Comparison of ENCODE assay signal across 8 cellular contexts in genomic region chr1:12124693-12125421, GRCh38. TPM values are rescaled to one million over a fixed set of nuclear protein-coding genes. Genes with fewer than 3 reads are reported as not detected.
A peak's percentile ranks its signal among the peaks of the same experiment; 100 is the strongest.
DNase-seq lines count a peak whose midpoint lies in the region; ATAC-seq and TF ChIP-seq lines count a peak whose summit lies in the region.

No MANE protein-coding gene starts in this region.

- no peaks in the 10 kb centered on the region for H3K27me3 ChIP-seq in BE2C
- no peaks in the 10 kb centered on the region for H3K27me3 ChIP-seq in H9 (ENCODE audit: insufficient read depth, low read length)
- H3K27me3 ChIP-seq in OCI-LY1 (ENCODE audit: insufficient read depth, low read length): 0 out of 2 replicates have a peak, but pooled peaks cover 5% of the 10 kb centered on the region
- peaks cover 0 to 58% (median 0%) of the 10 kb centered on the region in 4 donors for H3K27me3 ChIP-seq in esophagus squamous epithelium

- no peak overlapping the region for H3K4ac ChIP-seq in H9 (ENCODE audit: low read depth, low read length)

- H3K14ac ChIP-seq in H9 (ENCODE audit: insufficient read depth, low read length): no peak overlapping the region

- H3K9ac ChIP-seq in H9 (ENCODE audit: extremely low read depth, insufficient read length, low read length): no peak overlapping the region
- no peak overlapping the region for H3K9ac ChIP-seq in OCI-LY1 (ENCODE audit: low read length)

- H3K27me3 Mint-ChIP-seq in H9 (ENCODE audit: low read depth): no peaks in the 10 kb centered on the region; the same call in 1 of the 2 replicates
- peaks cover 14% of the 10 kb centered on the region for H3K27me3 Mint-ChIP-seq in nephron (ENCODE audit: low read depth)
- peaks cover 5 to 17% of the 10 kb centered on the region in 2 donors for H3K27me3 Mint-ChIP-seq in stimulated activated naive B cell treated with anti-CD40 and anti-IgM and Interleukin-4, amounts not matched to agents 10 μg/mL and 1 μg/mL and 100 μg/mL, for 72 hours

- H3K4me2 ChIP-seq in H9 (ENCODE audit: insufficient read depth, insufficient read length, low read length): no peak overlapping the region
- no peak overlapping the region for H3K4me2 ChIP-seq in OCI-LY1 (ENCODE audit: low read length)

- H3K27ac Mint-ChIP-seq in H9: peak overlapping the region in 1 of 3 experiments; percentile 34; a peak in 2 of 7 replicates
- no peak overlapping the region for H3K27ac Mint-ChIP-seq in nephron
- peak overlapping the region; percentile 68 for H3K27ac Mint-ChIP-seq in stimulated activated naive B cell treated with anti-CD40 and anti-IgM and Interleukin-4, amounts not matched to agents 10 μg/mL and 1 μg/mL and 100 μg/mL, for 72 hours

- H2BK12ac ChIP-seq in H9 (ENCODE audit: insufficient read length, low read depth, low read length): no peak overlapping the region

- no peak overlapping the region for H3T11ph ChIP-seq in H9 (ENCODE audit: low read length)

- TF ChIP-seq CTCF in BE2C (IDR thresholded peaks at IDR 0.05; ENCODE audit: low read depth, low read length) (peak; percentile 84), H9 (conservative IDR thresholded peaks at IDR 0.05) (peak; percentile 95), OCI-LY1 (IDR thresholded peaks at IDR 0.05; ENCODE audit: low read length) (peak; percentile 82), esophagus squamous epithelium (IDR thresholded peaks at IDR 0.05) (peak; percentile 94 to 99 (median 98)), nephron (IDR thresholded peaks at IDR 0.05; ENCODE audit: unreplicated experiment in 3 of 3) (peak; percentile 95 to 97 (median 96))

- no peak overlapping the region for H2AK5ac ChIP-seq in H9 (ENCODE audit: insufficient read length, low read length)

- H3K79me1 ChIP-seq in H9 (ENCODE audit: insufficient read depth, low read depth, low read length, poor library complexity, severe bottlenecking): no peaks in the 10 kb centered on the region

- H3K23me2 ChIP-seq in H9 (ENCODE audit: insufficient read length, low read depth, low read length, poor library complexity, severe bottlenecking): no peaks in the 10 kb centered on the region

- H3K27ac ChIP-seq in H9 (ENCODE audit: insufficient read length, low read depth, low read length) (no peak overlapping the region), OCI-LY1 (ENCODE audit: low read depth, low read length, poor library complexity, severe bottlenecking) (no peak overlapping the region), esophagus squamous epithelium (peak overlapping the region in 2 of 4 donors; percentile 54 to 64)

- no peak overlapping the region for H3K23ac ChIP-seq in H9 (ENCODE audit: insufficient read length, low read depth, low read length)

- no peaks in the 10 kb centered on the region for H3F3A ChIP-seq in OCI-LY1 (ENCODE audit: insufficient read depth, low read length)

- H3K79me2 ChIP-seq in H9 (ENCODE audit: insufficient read depth, low read length) (no peaks in the 10 kb centered on the region), OCI-LY1 (ENCODE audit: insufficient read depth, low read length) (no peaks in the 10 kb centered on the region)

- H4K20me1 ChIP-seq in H9 (ENCODE audit: control insufficient read depth, insufficient read depth, insufficient read length) (no peaks in the 10 kb centered on the region), OCI-LY1 (ENCODE audit: insufficient read depth, low read length) (no peaks in the 10 kb centered on the region)

- H2BK20ac ChIP-seq in H9 (ENCODE audit: low read depth, low read length, poor library complexity, severe bottlenecking): no peak overlapping the region

- H3K4me3 Mint-ChIP-seq in H9 (no peak overlapping the region), nephron (no peak overlapping the region)
- H3K4me3 Mint-ChIP-seq in stimulated activated naive B cell treated with anti-CD40 and anti-IgM and Interleukin-4, amounts not matched to agents 10 μg/mL and 1 μg/mL and 100 μg/mL, for 72 hours: peak overlapping the region in 1 of 2 donors; percentile 35

- H3K4me1 ChIP-seq in BE2C: no peaks in the 10 kb centered on the region
- no peaks in the 10 kb centered on the region for H3K4me1 ChIP-seq in H9 (ENCODE audit: insufficient read depth, low read length)
- no peaks in the 10 kb centered on the region for H3K4me1 ChIP-seq in OCI-LY1 (ENCODE audit: insufficient read depth, low read length, severe bottlenecking)
- H3K4me1 ChIP-seq in esophagus squamous epithelium: peaks cover 9 to 20% (median 9%) of the 10 kb centered on the region in 3 donors

- no peak overlapping the region for H3K56ac ChIP-seq in H9 (ENCODE audit: insufficient read length, low read depth, low read length)

- H3K9me3 Mint-ChIP-seq in H9: no peaks in the 10 kb centered on the region
- no peaks in the 10 kb centered on the region for H3K9me3 Mint-ChIP-seq in nephron
- H3K9me3 Mint-ChIP-seq in stimulated activated naive B cell treated with anti-CD40 and anti-IgM and Interleukin-4, amounts not matched to agents 10 μg/mL and 1 μg/mL and 100 μg/mL, for 72 hours: no peaks in the 10 kb centered on the region

- H3K4me1 Mint-ChIP-seq in H9 (no peaks in the 10 kb centered on the region), nephron (peaks cover 8% of the 10 kb centered on the region)
- peaks cover 24 to 50% of the 10 kb centered on the region in 2 donors for H3K4me1 Mint-ChIP-seq in stimulated activated naive B cell treated with anti-CD40 and anti-IgM and Interleukin-4, amounts not matched to agents 10 μg/mL and 1 μg/mL and 100 μg/mL, for 72 hours

- H3K36me3 ChIP-seq in BE2C (no peaks in the 10 kb centered on the region), OCI-LY1 (ENCODE audit: insufficient read depth, low read length) (no peaks in the 10 kb centered on the region), esophagus squamous epithelium (no peaks in the 10 kb centered on the region)

- no peak for TF ChIP-seq POLR2A in esophagus squamous epithelium (IDR thresholded peaks at IDR 0.05)

- no peak overlapping the region for H2BK5ac ChIP-seq in H9 (ENCODE audit: insufficient read length, low read length)

- no peaks in the 10 kb centered on the region for H3K9me2 ChIP-seq in OCI-LY1 (ENCODE audit: low read depth, low read length)

- no peak overlapping the region for H4K8ac ChIP-seq in H9 (replicated peaks; ENCODE audit: insufficient read length, low read depth, low read length)

- H3K18ac ChIP-seq in H9 (ENCODE audit: insufficient read length, low read depth, low read length): no peak overlapping the region

- intact Hi-C loops in esophagus squamous epithelium (cut with DNase I): loop anchor here (2.0 kb wide), 1 partner anchor 84 kb away; no protein-coding TSS in a partner anchor

- H2AFZ ChIP-seq in H9 (ENCODE audit: low read length): no peak overlapping the region
- no peak overlapping the region for H2AFZ ChIP-seq in OCI-LY1 (ENCODE audit: low read length)

- no peak overlapping the region for H2BK120ac ChIP-seq in H9 (ENCODE audit: low read depth, low read length, poor library complexity, severe bottlenecking)

- no peak overlapping the region for H2BK15ac ChIP-seq in H9 (ENCODE audit: low read depth, low read length)

- DNase-seq in BE2C (peak; percentile 51), H9 (peak; percentile 65), activated T-cell treated with anti-CD3 and anti-CD28 coated beads for 4 hours (peak; percentile 76), esophagus squamous epithelium (lab: John Stamatoyannopoulos, UW) (no peak)
- peak; percentile 55 for DNase-seq in stimulated activated naive B cell treated with anti-CD40 and anti-IgM and Interleukin-4, amounts not matched to agents 10 μg/mL and 1 μg/mL and 100 μg/mL, for 72 hours

- no CpG with 5 or more reads among the region's 19 CpGs for WGBS in H9 (ENCODE audit: extremely low coverage, insufficient read length, low lambda C conversion rate)
- 37 to 44% methylated on average over 17 to 19 of the region's 19 CpGs for WGBS in esophagus squamous epithelium, 2 donors

- no peak overlapping the region for H4K5ac ChIP-seq in H9 (ENCODE audit: insufficient read length, low read depth, low read length)

- H3K4me3 ChIP-seq in BE2C (ENCODE audit: low read depth, low read length) (no peak overlapping the region), OCI-LY1 (ENCODE audit: low read depth, low read length, poor library complexity, severe bottlenecking) (no peak overlapping the region), esophagus squamous epithelium (no peak overlapping the region)

- H4K91ac ChIP-seq in H9 (ENCODE audit: insufficient read length, low read depth, low read length): no peak overlapping the region

- peak; percentile 30 to 36 for ATAC-seq in stimulated activated naive B cell treated with anti-CD40 and anti-IgM and Interleukin-4, amounts not matched to agents 10 μg/mL and 1 μg/mL and 100 μg/mL, for 72 hours (replicated peaks)
- ATAC-seq in HG03521 (IDR thresholded peaks at IDR 0.05; ENCODE audit: unreplicated experiment): no peak

- H3K9me3 ChIP-seq in BE2C: no peaks in the 10 kb centered on the region
- no peaks in the 10 kb centered on the region for H3K9me3 ChIP-seq in H9 (ENCODE audit: control insufficient read depth, low read depth, low read length)
- H3K9me3 ChIP-seq in OCI-LY1 (ENCODE audit: low read length): no peaks in the 10 kb centered on the region
- no peaks in the 10 kb centered on the region for H3K9me3 ChIP-seq in esophagus squamous epithelium

- H3K36me3 Mint-ChIP-seq in H9 (ENCODE audit: insufficient read depth in 1 of 3, low read depth in 3 of 3): peaks cover 0 to 7% (median 0%) of the 10 kb centered on the region in 3 experiments; a peak in 3 of 7 replicates
- H3K36me3 Mint-ChIP-seq in nephron (ENCODE audit: low read depth): no peaks in the 10 kb centered on the region
- H3K36me3 Mint-ChIP-seq in stimulated activated naive B cell treated with anti-CD40 and anti-IgM and Interleukin-4, amounts not matched to agents 10 μg/mL and 1 μg/mL and 100 μg/mL, for 72 hours: peaks cover 0 to 9% of the 10 kb centered on the region in 2 donors

RNA-seq across cellular contexts. Expression of gene TNFRSF1B, which starts 41.9 kb away (rescaled TPM):
- polyA plus RNA-seq in BE2C (2012; ENCODE audit: insufficient read depth, insufficient read length, low read depth): 0.77 TPM
- 0.57 and 0.68 TPM in 2 replicates for total RNA-seq in H9 (2021)
- total RNA-seq in esophagus squamous epithelium: 10 to 100 TPM in 2 of 4 donors, 1 to 10 TPM in 2; 2.1 to 17.5 (median 10.3) TPM
